ENCODE assay signal across 21 cellular contexts in the genomic region with DNA sequence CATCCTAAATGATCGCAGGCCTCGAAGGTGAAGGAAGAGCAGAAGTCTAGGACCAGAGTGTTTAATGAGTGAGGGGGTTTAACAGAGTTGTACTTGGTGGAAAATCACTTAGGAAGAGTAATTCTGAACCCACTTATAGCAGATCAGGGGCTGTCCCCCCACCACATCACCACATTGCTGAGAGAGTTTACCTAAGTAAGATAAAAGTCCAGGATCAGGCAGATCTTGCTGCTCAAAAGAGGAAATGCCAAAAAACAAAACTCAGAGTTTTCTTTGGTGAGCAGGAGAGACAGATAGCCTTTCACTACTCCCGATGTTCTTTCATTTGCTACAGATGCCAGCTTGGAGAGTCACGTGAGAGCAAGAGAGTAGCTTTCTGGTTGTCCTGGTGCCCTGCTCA. TPM values are rescaled to one million over a fixed set of nuclear protein-coding genes. Genes with fewer than 3 reads are reported as not detected.
"Had no signal": no experiment of that assay in that cellular context is flagged by ENCODE, and none has a peak within 500 bp of the region (broad histone marks: within the 10 kb centered on the region; RNA-seq: fewer than 3 reads in every experiment).

No MANE protein-coding gene starts in this region.

- H3K27ac ChIP-seq: ascending aorta, esophagus squamous epithelium, heart right ventricle, left lung, neutrophil, parathyroid adenoma, thyroid gland had no signal

- H2AFZ ChIP-seq: parathyroid adenoma had no signal

- H3K27me3 Mint-ChIP-seq: naive thymus-derived CD4-positive, alpha-beta T cell had no signal

- H3K9ac ChIP-seq: parathyroid adenoma had no signal

- H3K4me1 ChIP-seq: ascending aorta, heart right ventricle, left lung, parathyroid adenoma, thyroid gland had no signal

- ATAC-seq: activated CD4-positive, CD25-positive, alpha-beta regulatory T cell treated with anti-CD3 and anti-CD28 coated beads, Interleukin-2, amount 50 U/mL, for 24 hours; heart right ventricle; left lung; naive thymus-derived CD4-positive, alpha-beta T cell; sciatic nerve had no signal

- H3K4me3 Mint-ChIP-seq: T-helper 1 cell treated with Interleukin-12 subunit alpha and Interleukin-12 subunit beta and Interleukin-4 antibody, amounts not matched to agents 30 μg/mL and 1 μg/mL, for 36 hours had no signal

- H3K4me3 ChIP-seq: ascending aorta, esophagus squamous epithelium, heart right ventricle, left lung, mucosa of descending colon, smooth muscle cell, thyroid gland had no signal

- DNase-seq: activated CD4-positive, alpha-beta T cell treated with anti-CD3 and anti-CD28 coated beads, Interleukin-2, amount 50 U/mL, for 4 hours; activated gamma-delta T cell; activated T-cell treated with anti-CD3 and anti-CD28 coated beads, Interleukin-2, amount 50 U/mL, for 1 hour; effector CD8-positive, alpha-beta T cell; esophagus squamous epithelium; heart right ventricle; left lung; mucosa of descending colon; naive thymus-derived CD4-positive, alpha-beta T cell; stimulated activated CD4-positive, alpha-beta T cell treated with anti-CD3 and anti-CD28 coated beads, Interleukin-4, amount 100 ng/mL, for 1 hour; thyroid gland had no signal

- H3K27ac Mint-ChIP-seq: T-helper 1 cell treated with Interleukin-12 subunit alpha and Interleukin-12 subunit beta and Interleukin-4 antibody, amounts not matched to agents 30 μg/mL and 1 μg/mL, for 36 hours had no signal

- H3K27me3 ChIP-seq: ascending aorta, esophagus squamous epithelium, heart right ventricle, left lung, neutrophil, thyroid gland had no signal

- H3K4me2 ChIP-seq: smooth muscle cell had no signal

RNA-seq across cellular contexts. Expression of gene OR7D2, which starts 23.2 kb away (rescaled TPM):
- total RNA-seq: ascending aorta, kidney epithelial cell, mucosa of descending colon, sciatic nerve, subcutaneous adipose tissue, ureter had no signal
- polyA plus RNA-seq: heart right ventricle; naive thymus-derived CD4-positive, alpha-beta T cell had no signal

RNA-seq across cellular contexts. Expression of gene OR7G3, which starts 28.8 kb away (rescaled TPM):
- total RNA-seq: ascending aorta; esophagus squamous epithelium; heart right ventricle; kidney epithelial cell; left lung; mucosa of descending colon; naive thymus-derived CD4-positive, alpha-beta T cell; sciatic nerve; smooth muscle cell; subcutaneous adipose tissue; thyroid gland; ureter had no signal
- polyA plus RNA-seq: heart right ventricle; naive thymus-derived CD4-positive, alpha-beta T cell; smooth muscle cell had no signal

RNA-seq across cellular contexts. Expression of gene OR7G1, which starts 40.0 kb away (rescaled TPM):
- total RNA-seq: ascending aorta; esophagus squamous epithelium; heart right ventricle; kidney epithelial cell; left lung; mucosa of descending colon; naive thymus-derived CD4-positive, alpha-beta T cell; sciatic nerve; smooth muscle cell; subcutaneous adipose tissue; thyroid gland; ureter had no signal
- polyA plus RNA-seq: heart right ventricle; naive thymus-derived CD4-positive, alpha-beta T cell; smooth muscle cell had no signal

RNA-seq across cellular contexts. Expression of gene OR7G2, which starts 48.3 kb away (rescaled TPM):
- total RNA-seq: ascending aorta; esophagus squamous epithelium; heart right ventricle; kidney epithelial cell; left lung; mucosa of descending colon; naive thymus-derived CD4-positive, alpha-beta T cell; sciatic nerve; smooth muscle cell; subcutaneous adipose tissue; thyroid gland; ureter had no signal
- polyA plus RNA-seq: heart right ventricle; naive thymus-derived CD4-positive, alpha-beta T cell; smooth muscle cell had no signal
